Comparison of ENCODE assay signal across 22 cellular contexts in genomic region chr11:103650330-103650729, GRCh38.
DNase-seq lines count a peak whose midpoint lies in the region; ATAC-seq, FAIRE-seq and TF ChIP-seq lines count a peak whose summit lies in the region.
"Had no signal": no experiment of that assay in that cellular context is flagged by ENCODE, and none has a peak within 500 bp of the region (broad histone marks: within the 10 kb centered on the region; RNA-seq: fewer than 3 reads in every experiment).

No MANE protein-coding gene starts in this region.

- intact Hi-C loops in PC-9 (cut with micrococcal nuclease; ENCODE audit: unreplicated experiment) = no loop called here

- DNase-seq in PC-9 (no peak), astrocyte (ENCODE audit: low read depth) (no peak)
- no peak for DNase-seq in activated CD8-positive, alpha-beta memory T cell treated with anti-CD3 and anti-CD28 coated beads, Interleukin-2, amount 10 ng/mL, durations not matched to agents 7 days and 5 days
- DNase-seq: 8988T; ACHN; AML-193; BE2C; Caco-2; CD4-positive, CD25-positive, alpha-beta regulatory T cell; CD8-positive, alpha-beta T cell; DMS153; DND-41; H9 had no signal

- no peak overlapping the region for H3K4me3 Mint-ChIP-seq in astrocyte (ENCODE audit: unreplicated experiment)
- H3K4me3 Mint-ChIP-seq in activated CD8-positive, alpha-beta memory T cell treated with anti-CD3 and anti-CD28 coated beads, Interleukin-2, amount 10 ng/mL, durations not matched to agents 7 days and 5 days = no peak overlapping the region
- H3K4me3 Mint-ChIP-seq: CD4-positive, CD25-positive, alpha-beta regulatory T cell; CD8-positive, alpha-beta T cell; GM23338; H9 had no signal

- POLR2A ChIA-PET in PC-9 (lab: Charles Lee; ENCODE audit: unreplicated experiment) = no interaction called here

- no peaks in the 10 kb centered on the region for H3K36me3 Mint-ChIP-seq in astrocyte (ENCODE audit: low read depth, unreplicated experiment)
- H3K36me3 Mint-ChIP-seq in activated CD8-positive, alpha-beta memory T cell treated with anti-CD3 and anti-CD28 coated beads, Interleukin-2, amount 10 ng/mL, durations not matched to agents 7 days and 5 days = no peaks in the 10 kb centered on the region
- H3K36me3 Mint-ChIP-seq: CD4-positive, CD25-positive, alpha-beta regulatory T cell; CD8-positive, alpha-beta T cell had no signal

- no peak for FAIRE-seq in astrocyte (lab: Jason Lieb, UNC)
- FAIRE-seq: A549, G401.6, GM18507 had no signal

- H3K79me2 ChIP-seq in PC-9 (ENCODE audit: low read depth) (no peaks in the 10 kb centered on the region), astrocyte (ENCODE audit: insufficient read depth, low read length) (no peaks in the 10 kb centered on the region)

- H3K36me3 ChIP-seq in BLaER1 treated with 17β-estradiol and CSF1 and Interleukin-3, amounts not matched to agents 10 nM and 100 nM = no peaks in the 10 kb centered on the region
- H3K36me3 ChIP-seq in PC-9 (ENCODE audit: low read depth) (no peaks in the 10 kb centered on the region), astrocyte (ENCODE audit: insufficient read depth, low read length) (no peaks in the 10 kb centered on the region)
- H3K36me3 ChIP-seq: BE2C had no signal

- no peak for ATAC-seq in HG03354 (IDR thresholded peaks at IDR 0.05; ENCODE audit: poor library complexity, severe bottlenecking, unreplicated experiment)
- no peak for ATAC-seq in HG03159 (IDR thresholded peaks at IDR 0.05; ENCODE audit: unreplicated experiment)
- no peak for ATAC-seq in activated CD8-positive, alpha-beta memory T cell treated with anti-CD3 and anti-CD28 coated beads, Interleukin-2, amount 10 ng/mL, durations not matched to agents 7 days and 5 days
- ATAC-seq: A549; CD8-positive, alpha-beta T cell; GM23338; HCT116 had no signal

- peak overlapping the region; percentile 62 for H3K27ac Mint-ChIP-seq in astrocyte (ENCODE audit: unreplicated experiment)
- no peak overlapping the region for H3K27ac Mint-ChIP-seq in activated CD8-positive, alpha-beta memory T cell treated with anti-CD3 and anti-CD28 coated beads, Interleukin-2, amount 10 ng/mL, durations not matched to agents 7 days and 5 days
- H3K27ac Mint-ChIP-seq: CD4-positive, CD25-positive, alpha-beta regulatory T cell; CD8-positive, alpha-beta T cell; GM23338; H9 had no signal

- H3K27me3 ChIP-seq in BLaER1 treated with 17β-estradiol and CSF1 and Interleukin-3, amounts not matched to agents 10 nM and 100 nM = no peaks in the 10 kb centered on the region
- no peaks in the 10 kb centered on the region for H3K27me3 ChIP-seq in PC-9 (ENCODE audit: insufficient read depth, low read depth)
- no peaks in the 10 kb centered on the region for H3K27me3 ChIP-seq in astrocyte (ENCODE audit: insufficient read depth, low read length)
- H3K27me3 ChIP-seq: BE2C had no signal

- H3K4me2 ChIP-seq in BLaER1 treated with 17β-estradiol and CSF1 and Interleukin-3, amounts not matched to agents 10 nM and 100 nM = peak overlapping the region in 8 of 11 experiments; percentile 54 to 78 (median 68); a peak in 13 of 22 replicates
- H3K4me2 ChIP-seq in PC-9 (no peak overlapping the region), astrocyte (ENCODE audit: low read length) (no peak overlapping the region)
- H3K4me2 ChIP-seq: A549, GM23338 had no signal

- no peak overlapping the region for H3K9ac ChIP-seq in BLaER1 treated with 17β-estradiol and CSF1 and Interleukin-3, amounts not matched to agents 10 nM and 100 nM
- H3K9ac ChIP-seq in astrocyte (ENCODE audit: low read length) = no peak overlapping the region

- H3K9me3 Mint-ChIP-seq in astrocyte (ENCODE audit: unreplicated experiment) = peaks cover 25% of the 10 kb centered on the region
- H3K9me3 Mint-ChIP-seq in activated CD8-positive, alpha-beta memory T cell treated with anti-CD3 and anti-CD28 coated beads, Interleukin-2, amount 10 ng/mL, durations not matched to agents 7 days and 5 days (ENCODE audit: low read depth) = peaks cover 2% of the 10 kb centered on the region

- BruUV-seq in PC-9 (replicated peaks; lab: Mats Ljungman, UMichigan) = no TSS peak

- peaks cover 7 to 32% (median 26%) of the 10 kb centered on the region in 10 experiments; a peak in 19 of 20 replicates for H3K4me1 ChIP-seq in BLaER1 treated with 17β-estradiol and CSF1 and Interleukin-3, amounts not matched to agents 10 nM and 100 nM
- H3K4me1 ChIP-seq in PC-9 (replicated peaks; ENCODE audit: insufficient read depth) (no peaks in the 10 kb centered on the region), astrocyte (ENCODE audit: insufficient read depth, low read length) (peaks cover 3% of the 10 kb centered on the region)
- H3K4me1 ChIP-seq: A549, BE2C, Caco-2 had no signal

- no peak overlapping the region for H3K4me3 ChIP-seq in BLaER1 treated with 17β-estradiol and CSF1 and Interleukin-3, amounts not matched to agents 10 nM and 100 nM
- H3K4me3 ChIP-seq in PC-9 = no peak overlapping the region
- no peak overlapping the region for H3K4me3 ChIP-seq in astrocyte (ENCODE audit: insufficient read depth, low read depth, low read length)
- H3K4me3 ChIP-seq: A549, GM23338 had no signal

- H4K20me1 ChIP-seq in BLaER1 treated with 17β-estradiol and CSF1 and Interleukin-3, amounts not matched to agents 10 nM and 100 nM = no peaks in the 10 kb centered on the region
- H4K20me1 ChIP-seq in PC-9 (ENCODE audit: insufficient read depth) (no peaks in the 10 kb centered on the region), astrocyte (ENCODE audit: insufficient read depth, low read length) (no peaks in the 10 kb centered on the region)

- H3K27ac ChIP-seq in BLaER1 treated with 17β-estradiol and CSF1 and Interleukin-3, amounts not matched to agents 10 nM and 100 nM = no peak overlapping the region
- H3K27ac ChIP-seq in PC-9 (no peak overlapping the region), astrocyte (ENCODE audit: low read depth, low read length) (no peak overlapping the region)
- H3K27ac ChIP-seq: A549, C4-2B had no signal

- H3K4me1 Mint-ChIP-seq in astrocyte (ENCODE audit: low read depth, unreplicated experiment) = no peaks in the 10 kb centered on the region
- no peaks in the 10 kb centered on the region for H3K4me1 Mint-ChIP-seq in activated CD8-positive, alpha-beta memory T cell treated with anti-CD3 and anti-CD28 coated beads, Interleukin-2, amount 10 ng/mL, durations not matched to agents 7 days and 5 days
- H3K4me1 Mint-ChIP-seq: GM23338, H9 had no signal

- peaks cover 18 to 28% (median 23%) of the 10 kb centered on the region in 11 experiments for H3K9me3 ChIP-seq in BLaER1 treated with 17β-estradiol and CSF1 and Interleukin-3, amounts not matched to agents 10 nM and 100 nM (replicated peaks in 1 of 11)
- peaks cover 9% of the 10 kb centered on the region for H3K9me3 ChIP-seq in PC-9 (ENCODE audit: insufficient read depth, low read depth)
- no peaks in the 10 kb centered on the region for H3K9me3 ChIP-seq in astrocyte (ENCODE audit: insufficient read depth, low read depth, low read length)
- H3K9me3 ChIP-seq: BE2C had no signal

- no peak for TF ChIP-seq CTCF in PC-9 (conservative IDR thresholded peaks at IDR 0.05)
- no peak for TF ChIP-seq CTCF in astrocyte (IDR thresholded peaks at IDR 0.05; ENCODE audit: insufficient read depth, low read depth, low read length)

- H3K9me2 ChIP-seq in PC-9 (ENCODE audit: insufficient read depth) = no peaks in the 10 kb centered on the region

- H3K27me3 Mint-ChIP-seq in astrocyte (ENCODE audit: low read depth, unreplicated experiment) = no peaks in the 10 kb centered on the region
- H3K27me3 Mint-ChIP-seq in activated CD8-positive, alpha-beta memory T cell treated with anti-CD3 and anti-CD28 coated beads, Interleukin-2, amount 10 ng/mL, durations not matched to agents 7 days and 5 days = no peaks in the 10 kb centered on the region
- H3K27me3 Mint-ChIP-seq: CD4-positive, CD25-positive, alpha-beta regulatory T cell had no signal

- 0 out of 2 replicates have a peak overlapping the region, but pooled peaks have one; percentile 39 for H2AFZ ChIP-seq in PC-9
- no peak overlapping the region for H2AFZ ChIP-seq in astrocyte (ENCODE audit: low read depth, low read length)
- H2AFZ ChIP-seq: GM23338 had no signal

- CTCF ChIA-PET in PC-9 (lab: Charles Lee) = no interaction called here
- CTCF ChIA-PET in activated CD8-positive, alpha-beta memory T cell treated with anti-CD3 and anti-CD28 coated beads, Interleukin-2, amount 10 ng/mL, durations not matched to agents 7 days and 5 days (lab: Charles Lee) = no interaction called here

- no peaks in the 10 kb centered on the region for H3F3A ChIP-seq in PC-9 (ENCODE audit: insufficient read depth, low read depth)

Comparison
In these comparisons a context has a peak if more than half of its experiments do, and no peak if none do; other contexts are left out.
1. H3K4me2 ChIP-seq: peak in BLaER1 treated with 17β-estradiol and CSF1 and Interleukin-3, amounts not matched to agents 10 nM and 100 nM (8 of 11); none in PC-9 (single experiment) and astrocyte (single experiment).